ENCODE assay signal across 24 cellular contexts in genomic region chr17:29582254-29582765, GRCh38. TPM values are rescaled to one million over a fixed set of nuclear protein-coding genes. Genes with fewer than 3 reads are reported as not detected.
A peak's percentile ranks its signal among the peaks of the same experiment; 100 is the strongest.
DNase-seq lines count a peak whose midpoint lies in the region; ATAC-seq and TF ChIP-seq lines count a peak whose summit lies in the region.
"Had no signal": no experiment of that assay in that cellular context is flagged by ENCODE, and none has a peak within 500 bp of the region (broad histone marks: within the 10 kb centered on the region; RNA-seq: fewer than 3 reads in every experiment).

No MANE protein-coding gene starts in this region.

- no peaks in the 10 kb centered on the region for H3K27me3 Mint-ChIP-seq in activated T-cell treated with anti-CD3 and anti-CD28 coated beads, Interleukin-2, amount 50 U/mL, for 24 hours
- H3K27me3 Mint-ChIP-seq in activated T-cell treated with anti-CD3 and anti-CD28 coated beads, Interleukin-2, amount 50 U/mL, for 4 hours (ENCODE audit: low read depth): no peaks in the 10 kb centered on the region
- H3K27me3 Mint-ChIP-seq in brain: no peaks in the 10 kb centered on the region
- H3K27me3 Mint-ChIP-seq: IgD-negative memory B cell had no signal

- H3K36me3 ChIP-seq in HEK293 (ENCODE audit: control insufficient read depth in 2 of 2, insufficient read depth in 1 of 2, low read length in 2 of 2): peaks cover 11 to 80% of the 10 kb centered on the region in 2 experiments; a peak in 2 of 3 replicates
- H3K36me3 ChIP-seq: breast epithelium, uterus had no signal

- H3K4me3 ChIP-seq in HEK293 (ENCODE audit: low read depth, low read length): no peak overlapping the region
- H3K4me3 ChIP-seq: BLaER1 treated with 17β-estradiol and CSF1 and Interleukin-3, amounts not matched to agents 10 nM and 100 nM; breast epithelium; GM23248; heart left ventricle; MG63; uterus had no signal

- H3K9me3 ChIP-seq in HEK293 (ENCODE audit: control insufficient read depth, insufficient read depth, low read depth, low read length): no peaks in the 10 kb centered on the region
- H3K9me3 ChIP-seq: BLaER1 treated with 17β-estradiol and CSF1 and Interleukin-3, amounts not matched to agents 10 nM and 100 nM; breast epithelium; heart left ventricle; MG63; uterus had no signal

- POLR2A ChIA-PET in HEK293 (lab: Yijun Ruan, JAX): interaction anchor here (2.0 kb wide), 1 partner anchor 9 kb away, joined by 14 read pairs; no protein-coding TSS in a partner anchor

- no peak for DNase-seq in activated T-cell treated with anti-CD3 and anti-CD28 coated beads, Interleukin-2, amount 50 U/mL, for 24 hours
- DNase-seq in activated T-cell treated with anti-CD3 and anti-CD28 coated beads, Interleukin-2, amount 50 U/mL, for 4 hours: no peak
- peak; percentile 68 for DNase-seq in posterior vena cava (ENCODE audit: low spot score)
- no peak for DNase-seq in NCI-H1105 treated with DMSO at 0.1 percent for 48 hours (lab: John Stamatoyannopoulos, UW)
- DNase-seq: Calu3, dermis blood vessel endothelial cell, GM23248, MG63, natural killer cell, NCI-H1436, T-helper 9 cell had no signal

- no peaks in the 10 kb centered on the region for H3K4me1 ChIP-seq in HEK293 (ENCODE audit: control insufficient read depth, insufficient read depth, low read length)
- H3K4me1 ChIP-seq: breast epithelium had no signal

- no peak overlapping the region for H3K4me3 Mint-ChIP-seq in activated T-cell treated with anti-CD3 and anti-CD28 coated beads, Interleukin-2, amount 50 U/mL, for 24 hours
- no peak overlapping the region for H3K4me3 Mint-ChIP-seq in activated T-cell treated with anti-CD3 and anti-CD28 coated beads, Interleukin-2, amount 50 U/mL, for 4 hours
- peak overlapping the region in 1 of 5 experiments; percentile 22 for H3K4me3 Mint-ChIP-seq in brain
- H3K4me3 Mint-ChIP-seq: IgD-negative memory B cell, natural killer cell, WTC11 had no signal

- ATAC-seq in activated T-cell treated with anti-CD3 and anti-CD28 coated beads, Interleukin-2, amount 50 U/mL, for 4 hours: no peak
- ATAC-seq in HG03432 (IDR thresholded peaks at IDR 0.05; ENCODE audit: unreplicated experiment) (no peak), HG02970 (IDR thresholded peaks at IDR 0.05; ENCODE audit: low FRiP score, unreplicated experiment) (no peak)
- ATAC-seq: heart left ventricle, left lobe of liver, natural killer cell, SK-N-SH treated with all-trans-retinoic acid at 6 μM for 48 hours, WTC11 had no signal

- intact Hi-C loops in posterior vena cava (cut with DNase I): no loop called here

- no peaks in the 10 kb centered on the region for H3K9me3 Mint-ChIP-seq in activated T-cell treated with anti-CD3 and anti-CD28 coated beads, Interleukin-2, amount 50 U/mL, for 24 hours
- no peaks in the 10 kb centered on the region for H3K9me3 Mint-ChIP-seq in activated T-cell treated with anti-CD3 and anti-CD28 coated beads, Interleukin-2, amount 50 U/mL, for 4 hours
- H3K9me3 Mint-ChIP-seq in brain: peaks cover 0 to 7% (median 0%) of the 10 kb centered on the region in 5 experiments
- H3K9me3 Mint-ChIP-seq: activated T-helper 2 cell treated with anti-CD3 and anti-CD28 coated beads, Interferon-gamma antibody, Interleukin-2, Interleukin-4, amounts not matched to agents 10 μg/mL and 5 μg/mL and 100 μg/mL, durations not matched to agents 14 hours and 24 hours and 36 hours; IgD-negative memory B cell; natural killer cell; WTC11 had no signal

- peaks cover 76% of the 10 kb centered on the region for H3K36me3 Mint-ChIP-seq in activated T-cell treated with anti-CD3 and anti-CD28 coated beads, Interleukin-2, amount 50 U/mL, for 24 hours (ENCODE audit: low read depth)
- peaks cover 20% of the 10 kb centered on the region for H3K36me3 Mint-ChIP-seq in activated T-cell treated with anti-CD3 and anti-CD28 coated beads, Interleukin-2, amount 50 U/mL, for 4 hours (ENCODE audit: insufficient read depth)
- H3K36me3 Mint-ChIP-seq in brain: peaks cover 46% of the 10 kb centered on the region
- H3K36me3 Mint-ChIP-seq: natural killer cell had no signal

- no peak overlapping the region for H3K27ac ChIP-seq in HEK293 (ENCODE audit: extremely low read depth, low read depth, low read length)
- H3K27ac ChIP-seq: GM23248, uterus had no signal

- CTCF ChIA-PET in HEK293 (lab: Yijun Ruan, JAX): interaction anchor here (0.6 to 5.9 kb wide), 9 partner anchors 9 to 1307 kb away, joined by 3 to 74 read pairs (median 5); partner anchors contain the start of genes ABHD15, ANKRD13B and TP53I13

- peak overlapping the region; percentile 67 for H3K27ac Mint-ChIP-seq in activated T-cell treated with anti-CD3 and anti-CD28 coated beads, Interleukin-2, amount 50 U/mL, for 24 hours
- H3K27ac Mint-ChIP-seq in brain: peak overlapping the region in 3 of 5 experiments; percentile 53 to 88 (median 69)
- H3K27ac Mint-ChIP-seq: activated T-helper 2 cell treated with anti-CD3 and anti-CD28 coated beads, Interferon-gamma antibody, Interleukin-2, Interleukin-4, amounts not matched to agents 10 μg/mL and 5 μg/mL and 100 μg/mL, durations not matched to agents 14 hours and 24 hours and 36 hours; natural killer cell; WTC11 had no signal

- TF ChIP-seq CTCF in HEK293 (tag by site-specific recombination; IDR thresholded peaks at IDR 0.05) (no peak), brain (conservative IDR thresholded peaks at IDR 0.05) (no peak)

- H3K4me1 Mint-ChIP-seq in activated T-cell treated with anti-CD3 and anti-CD28 coated beads, Interleukin-2, amount 50 U/mL, for 24 hours (ENCODE audit: low read depth): peaks cover 56% of the 10 kb centered on the region
- H3K4me1 Mint-ChIP-seq in activated T-cell treated with anti-CD3 and anti-CD28 coated beads, Interleukin-2, amount 50 U/mL, for 4 hours (ENCODE audit: low read depth): peaks cover 27% of the 10 kb centered on the region
- peaks cover 53% of the 10 kb centered on the region for H3K4me1 Mint-ChIP-seq in brain

TF ChIP-seq in HEK293, 187 proteins besides CTCF, POLR2A, EP300 and RAD21:
- no peak for TF ChIP-seq TSHZ1 (tag by site-specific recombination; IDR thresholded peaks at IDR 0.05; ENCODE audit: borderline replicate concordance)
- 0 out of 2 replicates have a peak, but pooled peaks have one; percentile 23 for TF ChIP-seq ZNF580 (tag by site-specific recombination; IDR thresholded peaks at IDR 0.05)

RNA-seq across cellular contexts. Expression of gene GIT1, which starts 7.1 kb away (rescaled TPM):
- total RNA-seq in activated T-cell treated with anti-CD3 and anti-CD28 coated beads, Interleukin-2, amount 50 U/mL, for 4 hours: 10 to 100 TPM; 79.3 to 91.3 (median 90.8) TPM
- 94.7 TPM for polyA plus RNA-seq in brain (ENCODE audit: insufficient read depth, low read depth, low replicate concordance)
- total RNA-seq in posterior vena cava: 10 to 100 TPM; 28.1 to 43.5 TPM

RNA-seq across cellular contexts. Expression of gene ANKRD13B, which starts 10.6 kb away (rescaled TPM):
- total RNA-seq in activated T-cell treated with anti-CD3 and anti-CD28 coated beads, Interleukin-2, amount 50 U/mL, for 4 hours: 10 to 100 TPM; 33.3 to 40.7 (median 40.4) TPM
- polyA plus RNA-seq in brain (ENCODE audit: insufficient read depth, low read depth, low replicate concordance): 28.2 TPM
- total RNA-seq in posterior vena cava: 10 to 100 TPM; 11.2 to 11.5 TPM
- polyA plus RNA-seq: IgD-negative memory B cell had no signal

RNA-seq across cellular contexts. Expression of gene TP53I13, which starts 13.8 kb away (rescaled TPM):
- 10 to 100 TPM; 40.9 to 53.9 (median 42.1) TPM for total RNA-seq in activated T-cell treated with anti-CD3 and anti-CD28 coated beads, Interleukin-2, amount 50 U/mL, for 4 hours
- 34.4 TPM for polyA plus RNA-seq in brain (ENCODE audit: insufficient read depth, low read depth, low replicate concordance)
- 10 to 100 TPM; 33.1 to 34.7 TPM for total RNA-seq in posterior vena cava

RNA-seq across cellular contexts. Expression of gene ABHD15, which starts 15.5 kb away (rescaled TPM):
- 10 to 100 TPM in 1 of 3 donors, 1 to 10 TPM in 2; 7.6 to 10.6 (median 9.9) TPM for total RNA-seq in activated T-cell treated with anti-CD3 and anti-CD28 coated beads, Interleukin-2, amount 50 U/mL, for 4 hours
- polyA plus RNA-seq in brain (ENCODE audit: insufficient read depth, low read depth, low replicate concordance): 3.8 TPM
- total RNA-seq in posterior vena cava: 1 to 10 TPM; 4.5 to 5.9 TPM

RNA-seq across cellular contexts. Expression of gene CORO6, which starts 40.4 kb away (rescaled TPM):
- 10 to 100 TPM in 2 of 3 donors, 1 to 10 TPM in 1; 9.8 to 12.3 (median 11.8) TPM for total RNA-seq in activated T-cell treated with anti-CD3 and anti-CD28 coated beads, Interleukin-2, amount 50 U/mL, for 4 hours
- polyA plus RNA-seq in brain (ENCODE audit: insufficient read depth, low read depth, low replicate concordance): 1.7 TPM
- 10 to 100 TPM; 26.7 to 31.6 TPM for total RNA-seq in posterior vena cava
- polyA plus RNA-seq: IgD-negative memory B cell had no signal
